ENCODE assay signal across 8 cellular contexts in genomic region chr1:223364685-223365382, GRCh38. TPM values are rescaled to one million over a fixed set of nuclear protein-coding genes. Genes with fewer than 3 reads are reported as not detected.
DNase-seq lines count a peak whose midpoint lies in the region; ATAC-seq lines count a peak whose summit lies in the region.

No MANE protein-coding gene starts in this region.

- H3K4me3 ChIP-seq in GM08714 (ENCODE audit: low read length) (peak overlapping the region; percentile 44), iPS-18c (ENCODE audit: insufficient read depth, low read depth, low read length) (peak overlapping the region; percentile 58)

- no peak overlapping the region for H3K27ac Mint-ChIP-seq in activated naive CD8-positive, alpha-beta T cell

- peaks cover 16% of the 10 kb centered on the region for H3K4me1 Mint-ChIP-seq in activated naive CD8-positive, alpha-beta T cell (ENCODE audit: low read depth)

- peak overlapping the region; percentile 81 for H3K4me3 Mint-ChIP-seq in activated naive CD8-positive, alpha-beta T cell

- no peaks in the 10 kb centered on the region for H3K27me3 Mint-ChIP-seq in activated naive CD8-positive, alpha-beta T cell

- H3K9me3 ChIP-seq in iPS-18c (ENCODE audit: control insufficient read depth, insufficient read depth, low read length) = no peaks in the 10 kb centered on the region

- no peaks in the 10 kb centered on the region for H3K9me3 Mint-ChIP-seq in activated naive CD8-positive, alpha-beta T cell (ENCODE audit: low read depth)

- ATAC-seq in GM21515 (IDR thresholded peaks at IDR 0.05; ENCODE audit: unreplicated experiment) = no peak

- H3K36me3 Mint-ChIP-seq in activated naive CD8-positive, alpha-beta T cell = no peaks in the 10 kb centered on the region

- in situ Hi-C loops in ACHN (cut with HindIII; ENCODE audit: low pct_ligation_motif_present, low pct_unique_long_range_greater_than_20kb, low sequenced_read_pairs) = no loop called here

- peak; percentile 4 for DNase-seq in NCI-H1105 (lab: John Stamatoyannopoulos, UW)
- peak; percentile 40 for DNase-seq in stimulated activated CD4-positive, alpha-beta T cell treated with anti-CD3 and anti-CD28 coated beads, Interleukin-15, amount 100 ng/mL, for 24 hours
- no peak for DNase-seq in ACHN
- DNase-seq in dermis blood vessel endothelial cell = no peak

RNA-seq across cellular contexts. Expression of gene SUSD4, which starts 0.9 kb away (rescaled TPM):
- total RNA-seq in dermis blood vessel endothelial cell = 0.05 and 0.17 TPM in 2 replicates

RNA-seq across cellular contexts. Expression of gene CCDC185, which starts 28.4 kb away (rescaled TPM):
- total RNA-seq in dermis blood vessel endothelial cell = 0.17 TPM in 1 of 2 replicates, not detected in the other

Comparison
In these comparisons a context has a peak if more than half of its experiments do, and no peak if none do; other contexts are left out.
1. DNase-seq: peak in NCI-H1105 (single experiment) and stimulated activated CD4-positive, alpha-beta T cell treated with anti-CD3 and anti-CD28 coated beads, Interleukin-15, amount 100 ng/mL, for 24 hours (single experiment); none in ACHN (single experiment) and dermis blood vessel endothelial cell (single experiment).